25 cellular contexts compared by ENCODE assay signal in the genomic region with DNA sequence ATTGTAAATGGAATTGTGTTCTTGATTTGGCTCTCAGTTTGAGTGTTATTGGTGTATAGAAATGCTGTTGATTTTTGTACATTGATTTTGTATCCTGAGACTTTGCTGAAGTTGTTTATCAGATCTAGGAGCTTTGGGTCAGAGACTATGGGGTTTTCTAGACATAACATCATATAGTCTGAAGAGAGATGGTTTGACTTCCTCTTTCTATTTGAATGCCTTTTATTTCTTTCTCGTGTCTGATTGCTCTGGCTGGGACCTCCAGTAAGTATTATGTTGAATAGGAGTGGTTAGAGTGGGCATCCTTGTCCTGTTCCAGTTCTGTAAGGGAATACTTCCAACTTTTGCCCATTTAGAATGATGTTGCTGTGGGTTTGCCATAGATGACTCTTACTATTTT. TPM values are rescaled to one million over a fixed set of nuclear protein-coding genes. Genes with fewer than 3 reads are reported as not detected.
"Had no signal": no experiment of that assay in that cellular context is flagged by ENCODE, and none has a peak within 500 bp of the region (broad histone marks: within the 10 kb centered on the region; RNA-seq: fewer than 3 reads in every experiment).

No MANE protein-coding gene starts in this region.

- FAIRE-seq: bronchial epithelial cell, RCC 7860 had no signal

- H3K36me3 ChIP-seq: ascending aorta had no signal

- DNase-seq: activated CD4-positive, alpha-beta T cell treated with anti-CD3 and anti-CD28 coated beads for 36 hours; activated CD8-positive, alpha-beta memory T cell treated with anti-CD3 and anti-CD28 coated beads, Interleukin-2, amount 50 U/mL, for 4 hours; activated CD8-positive, alpha-beta T cell treated with anti-CD3 and anti-CD28 coated beads for 36 hours; activated gamma-delta T cell treated with Interleukin-2 at 50 U/mL for 16 hours; activated naive CD4-positive, alpha-beta T cell treated with anti-CD3 and anti-CD28 coated beads, Interleukin-2, amount 10 ng/mL, durations not matched to agents 7 days and 5 days; activated T-cell treated with anti-CD3 and anti-CD28 coated beads, Interleukin-2, amount 50 U/mL, for 72 hours; amniotic stem cell; body of pancreas; central memory CD4-positive, alpha-beta T cell; Kasumi-1; NCI-H1105; NCI-H1436; NCI-H1694 treated with DMSO at 0.1 percent for 48 hours; NCI-H2029 treated with DMSO at 0.1 percent for 48 hours; NCI-H524; PC-3; SHP77; T-helper 17 cell; T1000 had no signal

- ATAC-seq: activated CD4-positive, alpha-beta T cell treated with anti-CD3 and anti-CD28 coated beads for 36 hours; activated CD8-positive, alpha-beta T cell treated with anti-CD3 and anti-CD28 coated beads for 36 hours; activated T-cell treated with anti-CD3 and anti-CD28 coated beads, Interleukin-2, amount 50 U/mL, for 72 hours; body of pancreas; PC-3; T-helper 17 cell had no signal

- H3K4me1 Mint-ChIP-seq: activated CD4-positive, alpha-beta T cell treated with anti-CD3 and anti-CD28 coated beads for 36 hours; T-helper 17 cell had no signal

- H3K27me3 Mint-ChIP-seq: activated CD4-positive, alpha-beta T cell treated with anti-CD3 and anti-CD28 coated beads for 36 hours; activated CD8-positive, alpha-beta T cell treated with anti-CD3 and anti-CD28 coated beads for 36 hours; activated naive CD4-positive, alpha-beta T cell treated with anti-CD3 and anti-CD28 coated beads, Interleukin-2, amount 10 ng/mL, durations not matched to agents 7 days and 5 days; T-helper 17 cell had no signal

- H3K9me3 ChIP-seq: ascending aorta, body of pancreas had no signal

- H3K27ac ChIP-seq: ascending aorta, body of pancreas, coronary artery, VCaP had no signal

- H3K27me3 ChIP-seq: ascending aorta, body of pancreas had no signal

- H3K27ac Mint-ChIP-seq: activated CD4-positive, alpha-beta T cell treated with anti-CD3 and anti-CD28 coated beads for 36 hours; activated CD8-positive, alpha-beta T cell treated with anti-CD3 and anti-CD28 coated beads for 36 hours; activated naive CD4-positive, alpha-beta T cell treated with anti-CD3 and anti-CD28 coated beads, Interleukin-2, amount 10 ng/mL, durations not matched to agents 7 days and 5 days; activated T-cell treated with anti-CD3 and anti-CD28 coated beads, Interleukin-2, amount 50 U/mL, for 72 hours; activated T-helper 2 cell treated with anti-CD3 and anti-CD28 coated beads, Interferon-gamma antibody, Interleukin-2, Interleukin-4, amounts not matched to agents 10 μg/mL and 5 μg/mL and 100 μg/mL, durations not matched to agents 14 hours and 24 hours and 36 hours; T-helper 17 cell had no signal

- H3K4me1 ChIP-seq: ascending aorta, body of pancreas had no signal

- H3K4me3 Mint-ChIP-seq: activated CD4-positive, alpha-beta T cell treated with anti-CD3 and anti-CD28 coated beads for 36 hours; activated CD8-positive, alpha-beta T cell treated with anti-CD3 and anti-CD28 coated beads for 36 hours; activated naive CD4-positive, alpha-beta T cell treated with anti-CD3 and anti-CD28 coated beads, Interleukin-2, amount 10 ng/mL, durations not matched to agents 7 days and 5 days; activated T-cell treated with anti-CD3 and anti-CD28 coated beads, Interleukin-2, amount 50 U/mL, for 72 hours; T-helper 17 cell had no signal

- H3K4me3 ChIP-seq: ascending aorta, body of pancreas, coronary artery had no signal

RNA-seq across cellular contexts. Expression of gene ANGPTL1, which starts 39.1 kb away (rescaled TPM):
- total RNA-seq: activated CD4-positive, alpha-beta T cell treated with anti-CD3 and anti-CD28 coated beads for 36 hours; activated CD8-positive, alpha-beta T cell treated with anti-CD3 and anti-CD28 coated beads for 36 hours; activated T-cell treated with anti-CD3 and anti-CD28 coated beads, Interleukin-2, amount 50 U/mL, for 72 hours; activated T-helper 2 cell treated with anti-CD3 and anti-CD28 coated beads, Interferon-gamma antibody, Interleukin-2, Interleukin-4, amounts not matched to agents 10 μg/mL and 5 μg/mL and 100 μg/mL, durations not matched to agents 14 hours and 24 hours and 36 hours; bronchial epithelial cell; PC-3; T-helper 17 cell had no signal
